Comparison of ENCODE assay signal across 1 cellular context in the genomic region with DNA sequence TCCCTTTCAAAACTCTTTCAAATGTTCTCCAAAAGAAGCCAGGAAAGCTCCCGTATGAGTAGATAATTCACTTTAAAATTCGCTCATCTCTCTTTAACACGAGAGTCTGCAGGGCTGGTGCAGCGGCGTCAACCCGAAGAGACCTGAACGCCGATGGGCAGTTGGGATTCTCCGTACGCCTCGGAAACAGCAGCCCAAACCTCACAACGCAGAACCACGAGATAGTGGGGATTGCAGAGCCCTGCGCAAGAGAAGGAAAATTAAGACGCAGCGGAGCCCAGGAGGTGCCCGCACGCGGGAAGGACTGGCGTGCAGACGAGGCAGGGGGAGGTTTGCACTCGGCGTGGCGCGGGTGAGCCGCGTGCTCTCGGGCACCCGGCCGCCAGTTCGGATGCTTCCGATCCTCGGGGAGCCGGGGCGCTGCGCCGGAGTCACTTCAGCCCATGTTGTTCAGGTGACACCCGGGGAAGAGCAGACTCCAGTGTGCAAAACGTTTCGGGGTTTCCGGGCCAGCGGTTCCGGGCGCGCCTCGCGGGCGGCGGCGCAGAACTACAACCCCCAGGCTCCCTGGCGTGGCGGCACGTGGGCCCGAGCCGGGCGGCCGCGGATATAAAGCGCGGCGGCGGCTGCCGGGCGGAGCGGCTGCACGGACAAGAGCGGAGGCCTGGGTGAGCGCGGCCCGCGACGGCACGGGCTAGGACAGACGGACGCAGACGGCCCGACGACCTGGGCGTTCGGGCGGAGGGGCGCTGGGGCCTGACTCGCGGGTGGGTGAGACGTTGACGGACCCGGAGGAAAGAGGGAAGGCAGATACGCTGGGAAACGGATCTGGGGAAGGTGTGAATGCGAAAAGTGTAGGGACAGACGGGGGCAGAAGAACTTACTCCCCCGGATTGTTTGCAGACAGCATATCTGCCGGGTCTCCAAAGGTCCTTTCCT.
TF ChIP-seq lines count a peak whose summit lies in the region.

A gene with protein sequence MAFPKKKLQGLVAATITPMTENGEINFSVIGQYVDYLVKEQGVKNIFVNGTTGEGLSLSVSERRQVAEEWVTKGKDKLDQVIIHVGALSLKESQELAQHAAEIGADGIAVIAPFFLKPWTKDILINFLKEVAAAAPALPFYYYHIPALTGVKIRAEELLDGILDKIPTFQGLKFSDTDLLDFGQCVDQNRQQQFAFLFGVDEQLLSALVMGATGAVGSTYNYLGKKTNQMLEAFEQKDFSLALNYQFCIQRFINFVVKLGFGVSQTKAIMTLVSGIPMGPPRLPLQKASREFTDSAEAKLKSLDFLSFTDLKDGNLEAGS (plus strand): TSS at position 636 of the 939 bp plus-strand sequence. CDS start 4,599 bp downstream, outside the sequence.

TF ChIP-seq in K562, 482 proteins besides CTCF, POLR2A, EP300 and RAD21 (continued from another document):
- TF ChIP-seq, protein P1, sequence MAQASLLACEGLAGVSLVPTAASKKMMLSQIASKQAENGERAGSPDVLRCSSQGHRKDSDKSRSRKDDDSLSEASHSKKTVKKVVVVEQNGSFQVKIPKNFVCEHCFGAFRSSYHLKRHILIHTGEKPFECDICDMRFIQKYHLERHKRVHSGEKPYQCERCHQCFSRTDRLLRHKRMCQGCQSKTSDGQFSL (CRISPR knock-in tag; IDR thresholded peaks at IDR 0.05): no peak
- TF ChIP-seq, protein P1 (tag; IDR thresholded peaks at IDR 0.05): 0 out of 4 replicates have a peak, but pooled peaks of 1 of the 2 experiments have one; percentile 31
- TF ChIP-seq, protein P2, sequence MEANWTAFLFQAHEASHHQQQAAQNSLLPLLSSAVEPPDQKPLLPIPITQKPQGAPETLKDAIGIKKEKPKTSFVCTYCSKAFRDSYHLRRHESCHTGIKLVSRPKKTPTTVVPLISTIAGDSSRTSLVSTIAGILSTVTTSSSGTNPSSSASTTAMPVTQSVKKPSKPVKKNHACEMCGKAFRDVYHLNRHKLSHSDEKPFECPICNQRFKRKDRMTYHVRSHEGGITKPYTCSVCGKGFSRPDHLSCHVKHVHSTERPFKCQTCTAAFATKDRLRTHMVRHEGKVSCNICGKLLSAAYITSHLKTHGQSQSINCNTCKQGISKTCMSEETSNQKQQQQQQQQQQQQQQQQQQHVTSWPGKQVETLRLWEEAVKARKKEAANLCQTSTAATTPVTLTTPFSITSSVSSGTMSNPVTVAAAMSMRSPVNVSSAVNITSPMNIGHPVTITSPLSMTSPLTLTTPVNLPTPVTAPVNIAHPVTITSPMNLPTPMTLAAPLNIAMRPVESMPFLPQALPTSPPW (CRISPR knock-in tag; IDR thresholded peaks at IDR 0.05): peak; percentile 39; the same call in 1 of the 2 replicates
- TF ChIP-seq ZNF224 (CRISPR knock-in tag; IDR thresholded peaks at IDR 0.05): peak; percentile 68; the same call in 1 of the 2 replicates
- no peak for TF ChIP-seq XRCC3 (IDR thresholded peaks at IDR 0.05)
- TF ChIP-seq, protein P3, sequence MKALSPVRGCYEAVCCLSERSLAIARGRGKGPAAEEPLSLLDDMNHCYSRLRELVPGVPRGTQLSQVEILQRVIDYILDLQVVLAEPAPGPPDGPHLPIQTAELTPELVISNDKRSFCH (CRISPR knock-in tag; IDR thresholded peaks at IDR 0.05): no peak
- TF ChIP-seq, protein P3 (tag; IDR thresholded peaks at IDR 0.05): peak; percentile 75
- TF ChIP-seq SAFB (IDR thresholded peaks at IDR 0.05; ENCODE audit: borderline replicate concordance, low read depth, low read length): no peak
- TF ChIP-seq TAF15 (IDR thresholded peaks at IDR 0.05; ENCODE audit: low read depth, low read length): no peak
- TF ChIP-seq NFIX (CRISPR knock-in tag; IDR thresholded peaks at IDR 0.05; ENCODE audit: low read depth): no peak
- TF ChIP-seq RNF2 (IDR thresholded peaks at IDR 0.05): peak; percentile 75
- no peak for TF ChIP-seq LARP7 (IDR thresholded peaks at IDR 0.05)
- TF ChIP-seq MTA2 (IDR thresholded peaks at IDR 0.05; ENCODE audit: low read depth): no peak
- peak; percentile 86 for TF ChIP-seq ZSCAN29 (IDR thresholded peaks at IDR 0.05)
- peak; percentile 81 for TF ChIP-seq NFIC (IDR thresholded peaks at IDR 0.05)
- TF ChIP-seq TCF3 (CRISPR knock-in tag; IDR thresholded peaks at IDR 0.05): no peak; the same call in 1 of the 2 replicates
- TF ChIP-seq PHF21A (IDR thresholded peaks at IDR 0.05; ENCODE audit: borderline replicate concordance, low read depth): no peak
- TF ChIP-seq CCNT2 (IDR thresholded peaks at IDR 0.05; ENCODE audit: borderline replicate concordance, extremely low read depth, insufficient read length, low read depth, low read length): peak; percentile 67
- TF ChIP-seq, protein P4, sequence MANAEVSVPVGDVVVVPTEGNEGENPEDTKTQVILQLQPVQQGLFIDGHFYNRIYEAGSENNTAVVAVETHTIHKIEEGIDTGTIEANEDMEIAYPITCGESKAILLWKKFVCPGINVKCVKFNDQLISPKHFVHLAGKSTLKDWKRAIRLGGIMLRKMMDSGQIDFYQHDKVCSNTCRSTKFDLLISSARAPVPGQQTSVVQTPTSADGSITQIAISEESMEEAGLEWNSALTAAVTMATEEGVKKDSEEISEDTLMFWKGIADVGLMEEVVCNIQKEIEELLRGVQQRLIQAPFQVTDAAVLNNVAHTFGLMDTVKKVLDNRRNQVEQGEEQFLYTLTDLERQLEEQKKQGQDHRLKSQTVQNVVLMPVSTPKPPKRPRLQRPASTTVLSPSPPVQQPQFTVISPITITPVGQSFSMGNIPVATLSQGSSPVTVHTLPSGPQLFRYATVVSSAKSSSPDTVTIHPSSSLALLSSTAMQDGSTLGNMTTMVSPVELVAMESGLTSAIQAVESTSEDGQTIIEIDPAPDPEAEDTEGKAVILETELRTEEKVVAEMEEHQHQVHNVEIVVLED (CRISPR knock-in tag; IDR thresholded peaks at IDR 0.05): peak; percentile 84
